In genomic region chrX:103310592-103311400, GRCh38 we compare ENCODE assay signal across 8 cellular contexts. TPM values are rescaled to one million over a fixed set of nuclear protein-coding genes. Genes with fewer than 3 reads are reported as not detected.
DNase-seq lines count a peak whose midpoint lies in the region; ATAC-seq and TF ChIP-seq lines count a peak whose summit lies in the region.

BEX2 (minus strand) TSS chrX:103310990; CDS start chrX:103309976, 1,014 bp downstream.

- peak; percentile 71 for DNase-seq in Calu3
- DNase-seq in SKM-1 treated with dmso at 0.1 percent for 144 hours (lab: John Stamatoyannopoulos, UW; ENCODE audit: unreplicated experiment): peak; percentile 8
- peak; percentile 25 for DNase-seq in amniotic epithelial cell (ENCODE audit: low read depth)
- peak; percentile 1 to 86 (median 59) for DNase-seq in hypothalamus (lab: John Stamatoyannopoulos, UW)
- DNase-seq in retinal pigment epithelial cell (ENCODE audit: low read depth): peak; percentile 35
- no peak for DNase-seq in vagina (ENCODE audit: extremely low spot score in 2 of 2)

- H3K36me3 Mint-ChIP-seq in Calu3 (ENCODE audit: insufficient read depth, unreplicated experiment): peaks cover 8% of the 10 kb centered on the region
- H3K36me3 Mint-ChIP-seq in IgD-negative memory B cell: no peaks in the 10 kb centered on the region

- intact Hi-C loops in Calu3 (cut with micrococcal nuclease; ENCODE audit: unreplicated experiment): no loop called here
- intact Hi-C loops in vagina (cut with DNase I): no loop called here

- no peaks in the 10 kb centered on the region for H3K27me3 ChIP-seq in vagina

- H3K36me3 ChIP-seq in vagina: no peaks in the 10 kb centered on the region

- ATAC-seq in GM21447 (IDR thresholded peaks at IDR 0.05; ENCODE audit: unreplicated experiment): peak; percentile 96

- TF ChIP-seq POLR2A in vagina (IDR thresholded peaks at IDR 0.05): peak in 1 of 2 donors; percentile 43

- no peak within 1 kb of the TSS for H3K27ac ChIP-seq in vagina

- no peaks in the 10 kb centered on the region for H3K9me3 ChIP-seq in vagina

- H3K27me3 Mint-ChIP-seq in Calu3 (ENCODE audit: unreplicated experiment): peaks cover 16% of the 10 kb centered on the region
- H3K27me3 Mint-ChIP-seq in IgD-negative memory B cell: no peaks in the 10 kb centered on the region

- H3K4me1 ChIP-seq in vagina: peaks cover 6% of the 10 kb centered on the region

- H3K27ac Mint-ChIP-seq in Calu3 (ENCODE audit: unreplicated experiment) (peak within 1 kb of the TSS; percentile 82), IgD-negative memory B cell (peak within 1 kb of the TSS in 2 of 3 donors; percentile 53 to 84)

- H3K4me3 Mint-ChIP-seq in Calu3 (ENCODE audit: low read depth, unreplicated experiment): peak within 1 kb of the TSS; percentile 72
- H3K4me3 Mint-ChIP-seq in IgD-negative memory B cell: peak within 1 kb of the TSS; percentile 81 to 93 (median 91)

- CTCF ChIA-PET in Calu3 (lab: Charles Lee): no interaction called here

- no TSS peak for BruUV-seq in Calu3 (replicated peaks; lab: Mats Ljungman, UMichigan)

- H3K9me3 Mint-ChIP-seq in Calu3 (ENCODE audit: low read depth, unreplicated experiment): no peaks in the 10 kb centered on the region
- H3K9me3 Mint-ChIP-seq in IgD-negative memory B cell: peaks cover 0 to 1% (median 0%) of the 10 kb centered on the region in 3 donors

- H3K4me3 ChIP-seq in retinal pigment epithelial cell (ENCODE audit: low read length) (peak within 1 kb of the TSS; percentile 64), vagina (peak within 1 kb of the TSS; percentile 36 to 47)

- TF ChIP-seq CTCF in Calu3 (IDR thresholded peaks at IDR 0.05; ENCODE audit: unreplicated experiment) (no peak), retinal pigment epithelial cell (conservative IDR thresholded peaks at IDR 0.05; ENCODE audit: low read depth, low read length) (no peak), vagina (IDR thresholded peaks at IDR 0.05) (no peak)

- H3K4me1 Mint-ChIP-seq in Calu3 (ENCODE audit: low read depth, unreplicated experiment): no peaks in the 10 kb centered on the region
- H3K4me1 Mint-ChIP-seq in IgD-negative memory B cell: no peaks in the 10 kb centered on the region

RNA-seq across cellular contexts. Expression of gene BEX2, which starts in this region (rescaled TPM):
- 2.5 and 4.0 TPM in 2 replicates for total RNA-seq in Calu3 (2022)
- 58.7 TPM for polyA plus RNA-seq in IgD-negative memory B cell
- total RNA-seq in vagina: 7.4 TPM

Comparison
In these comparisons a context has a peak if more than half of its experiments do, and no peak if none do; other contexts are left out.
1. DNase-seq: peak in Calu3 (single experiment), SKM-1 treated with dmso at 0.1 percent for 144 hours (single experiment), amniotic epithelial cell (single experiment), hypothalamus (51 of 51) and retinal pigment epithelial cell (single experiment); none in vagina (0 of 2).